Comparison of ENCODE assay signal across 1 cellular context in the genomic region with DNA sequence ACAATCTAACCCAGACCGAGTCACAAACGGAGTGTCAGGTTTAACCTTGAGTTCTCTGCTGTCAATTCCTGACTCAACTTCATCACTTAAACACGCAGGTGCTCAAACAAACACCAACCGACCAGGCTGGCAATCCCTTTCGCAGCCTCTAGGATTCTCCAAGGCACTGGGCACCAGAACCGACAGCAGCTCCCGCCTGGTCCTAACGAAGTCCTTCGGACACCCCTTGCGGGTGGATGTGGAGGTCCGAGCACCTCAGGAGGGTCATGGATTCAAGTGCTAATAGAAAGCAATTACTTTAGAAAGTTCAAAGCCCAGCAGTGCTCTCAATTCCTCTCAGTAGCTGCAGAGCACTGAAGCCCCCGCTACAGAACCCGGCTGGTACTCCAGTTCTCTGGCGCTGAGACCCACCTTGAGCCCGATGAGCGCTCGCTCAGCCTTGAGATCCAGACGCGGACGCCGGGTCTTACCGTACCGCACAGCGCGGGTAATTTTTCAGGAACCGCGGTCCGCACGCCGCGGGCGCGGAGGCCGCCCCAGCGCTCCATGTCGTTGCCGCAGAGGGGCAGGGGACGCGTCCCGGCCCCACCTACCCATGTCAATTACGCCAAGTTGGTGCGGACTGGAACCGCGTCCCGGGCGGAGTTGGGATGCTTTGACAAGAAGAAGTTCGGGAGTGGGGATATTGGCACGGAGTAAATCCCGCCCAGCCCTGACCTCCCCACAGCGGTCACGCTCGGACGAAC.
A peak's percentile ranks its signal among the peaks of the same experiment; 100 is the strongest.
TF ChIP-seq lines count a peak whose summit lies in the region.

No MANE protein-coding gene starts in this region.

TF ChIP-seq in K562, 482 proteins besides CTCF, POLR2A, EP300 and RAD21 (continued from another document and continues in another):
- TF ChIP-seq, protein P1, sequence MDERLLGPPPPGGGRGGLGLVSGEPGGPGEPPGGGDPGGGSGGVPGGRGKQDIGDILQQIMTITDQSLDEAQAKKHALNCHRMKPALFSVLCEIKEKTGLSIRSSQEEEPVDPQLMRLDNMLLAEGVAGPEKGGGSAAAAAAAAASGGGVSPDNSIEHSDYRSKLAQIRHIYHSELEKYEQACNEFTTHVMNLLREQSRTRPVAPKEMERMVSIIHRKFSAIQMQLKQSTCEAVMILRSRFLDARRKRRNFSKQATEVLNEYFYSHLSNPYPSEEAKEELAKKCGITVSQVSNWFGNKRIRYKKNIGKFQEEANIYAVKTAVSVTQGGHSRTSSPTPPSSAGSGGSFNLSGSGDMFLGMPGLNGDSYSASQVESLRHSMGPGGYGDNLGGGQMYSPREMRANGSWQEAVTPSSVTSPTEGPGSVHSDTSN (CRISPR knock-in tag; IDR thresholded peaks at IDR 0.05; ENCODE audit: low read depth) = no peak
- TF ChIP-seq, protein P1 (tag; conservative IDR thresholded peaks at IDR 0.05; ENCODE audit: low read depth) = no peak
- TF ChIP-seq RFX1 (IDR thresholded peaks at IDR 0.05) (no peak), NR3C1 (CRISPR knock-in tag; IDR thresholded peaks at IDR 0.05) (0 out of 2 replicates have a peak, but pooled peaks have one; percentile 37), DPF2 (IDR thresholded peaks at IDR 0.05) (no peak), KDM2B (CRISPR knock-in tag; IDR thresholded peaks at IDR 0.05) (0 out of 2 replicates have a peak, but pooled peaks have one; percentile 37), PCBP1 (IDR thresholded peaks at IDR 0.05; ENCODE audit: low read depth, low read length, poor library complexity, severe bottlenecking) (no peak), HDGF (IDR thresholded peaks at IDR 0.05) (no peak; the same call in 1 of the 2 replicates), SOX6 (IDR thresholded peaks at IDR 0.05) (no peak), SP2 (IDR thresholded peaks at IDR 0.05; ENCODE audit: extremely low read depth, low read depth, low read length, poor library complexity, severe bottlenecking) (no peak), PYGO2 (tag; IDR thresholded peaks at IDR 0.05) (no peak), GTF2F1 (IDR thresholded peaks at IDR 0.05; ENCODE audit: low read depth, low read length) (0 out of 2 replicates have a peak, but pooled peaks have one; percentile 29), SIX5 (IDR thresholded peaks at IDR 0.05; ENCODE audit: borderline replicate concordance in 1 of 2, insufficient read depth in 1 of 2, low read depth in 1 of 2, low read length in 2 of 2) (no peak), TEAD4 (IDR thresholded peaks at IDR 0.05; ENCODE audit: low read length) (no peak), TEAD4 (CRISPR knock-in tag; IDR thresholded peaks at IDR 0.05; ENCODE audit: borderline replicate concordance) (no peak), NR1H2 (CRISPR knock-in tag; IDR thresholded peaks at IDR 0.05) (no peak), CHD4 (IDR thresholded peaks at IDR 0.05; ENCODE audit: insufficient read depth, insufficient replicate concordance, low read depth, low read length, poor library complexity, severe bottlenecking) (no peak), SIRT6 (IDR thresholded peaks at IDR 0.05; ENCODE audit: low read depth, low read length) (no peak), MBD2 (IDR thresholded peaks at IDR 0.05; ENCODE audit: borderline replicate concordance, low read depth) (no peak), IRF2 (CRISPR knock-in tag; IDR thresholded peaks at IDR 0.05) (no peak), NCOA4 (IDR thresholded peaks at IDR 0.05; ENCODE audit: partially characterized antibody) (no peak), XRCC5 (IDR thresholded peaks at IDR 0.05; ENCODE audit: low read depth, low read length) (0 out of 2 replicates have a peak, but pooled peaks have one; percentile 17)
- TF ChIP-seq, protein P2, sequence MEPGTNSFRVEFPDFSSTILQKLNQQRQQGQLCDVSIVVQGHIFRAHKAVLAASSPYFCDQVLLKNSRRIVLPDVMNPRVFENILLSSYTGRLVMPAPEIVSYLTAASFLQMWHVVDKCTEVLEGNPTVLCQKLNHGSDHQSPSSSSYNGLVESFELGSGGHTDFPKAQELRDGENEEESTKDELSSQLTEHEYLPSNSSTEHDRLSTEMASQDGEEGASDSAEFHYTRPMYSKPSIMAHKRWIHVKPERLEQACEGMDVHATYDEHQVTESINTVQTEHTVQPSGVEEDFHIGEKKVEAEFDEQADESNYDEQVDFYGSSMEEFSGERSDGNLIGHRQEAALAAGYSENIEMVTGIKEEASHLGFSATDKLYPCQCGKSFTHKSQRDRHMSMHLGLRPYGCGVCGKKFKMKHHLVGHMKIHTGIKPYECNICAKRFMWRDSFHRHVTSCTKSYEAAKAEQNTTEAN (CRISPR knock-in tag; IDR thresholded peaks at IDR 0.05) = no peak
- TF ChIP-seq, protein P3, sequence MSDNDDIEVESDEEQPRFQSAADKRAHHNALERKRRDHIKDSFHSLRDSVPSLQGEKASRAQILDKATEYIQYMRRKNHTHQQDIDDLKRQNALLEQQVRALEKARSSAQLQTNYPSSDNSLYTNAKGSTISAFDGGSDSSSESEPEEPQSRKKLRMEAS (CRISPR knock-in tag; IDR thresholded peaks at IDR 0.05) = no peak
- TF ChIP-seq, protein P4, sequence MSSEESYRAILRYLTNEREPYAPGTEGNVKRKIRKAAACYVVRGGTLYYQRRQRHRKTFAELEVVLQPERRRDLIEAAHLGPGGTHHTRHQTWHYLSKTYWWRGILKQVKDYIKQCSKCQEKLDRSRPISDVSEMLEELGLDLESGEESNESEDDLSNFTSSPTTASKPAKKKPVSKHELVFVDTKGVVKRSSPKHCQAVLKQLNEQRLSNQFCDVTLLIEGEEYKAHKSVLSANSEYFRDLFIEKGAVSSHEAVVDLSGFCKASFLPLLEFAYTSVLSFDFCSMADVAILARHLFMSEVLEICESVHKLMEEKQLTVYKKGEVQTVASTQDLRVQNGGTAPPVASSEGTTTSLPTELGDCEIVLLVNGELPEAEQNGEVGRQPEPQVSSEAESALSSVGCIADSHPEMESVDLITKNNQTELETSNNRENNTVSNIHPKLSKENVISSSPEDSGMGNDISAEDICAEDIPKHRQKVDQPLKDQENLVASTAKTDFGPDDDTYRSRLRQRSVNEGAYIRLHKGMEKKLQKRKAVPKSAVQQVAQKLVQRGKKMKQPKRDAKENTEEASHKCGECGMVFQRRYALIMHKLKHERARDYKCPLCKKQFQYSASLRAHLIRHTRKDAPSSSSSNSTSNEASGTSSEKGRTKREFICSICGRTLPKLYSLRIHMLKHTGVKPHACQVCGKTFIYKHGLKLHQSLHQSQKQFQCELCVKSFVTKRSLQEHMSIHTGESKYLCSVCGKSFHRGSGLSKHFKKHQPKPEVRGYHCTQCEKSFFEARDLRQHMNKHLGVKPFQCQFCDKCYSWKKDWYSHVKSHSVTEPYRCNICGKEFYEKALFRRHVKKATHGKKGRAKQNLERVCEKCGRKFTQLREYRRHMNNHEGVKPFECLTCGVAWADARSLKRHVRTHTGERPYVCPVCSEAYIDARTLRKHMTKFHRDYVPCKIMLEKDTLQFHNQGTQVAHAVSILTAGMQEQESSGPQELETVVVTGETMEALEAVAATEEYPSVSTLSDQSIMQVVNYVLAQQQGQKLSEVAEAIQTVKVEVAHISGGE (CRISPR knock-in tag; IDR thresholded peaks at IDR 0.05) = no peak; a peak in 1 of 6 replicates
- TF ChIP-seq, protein P5, sequence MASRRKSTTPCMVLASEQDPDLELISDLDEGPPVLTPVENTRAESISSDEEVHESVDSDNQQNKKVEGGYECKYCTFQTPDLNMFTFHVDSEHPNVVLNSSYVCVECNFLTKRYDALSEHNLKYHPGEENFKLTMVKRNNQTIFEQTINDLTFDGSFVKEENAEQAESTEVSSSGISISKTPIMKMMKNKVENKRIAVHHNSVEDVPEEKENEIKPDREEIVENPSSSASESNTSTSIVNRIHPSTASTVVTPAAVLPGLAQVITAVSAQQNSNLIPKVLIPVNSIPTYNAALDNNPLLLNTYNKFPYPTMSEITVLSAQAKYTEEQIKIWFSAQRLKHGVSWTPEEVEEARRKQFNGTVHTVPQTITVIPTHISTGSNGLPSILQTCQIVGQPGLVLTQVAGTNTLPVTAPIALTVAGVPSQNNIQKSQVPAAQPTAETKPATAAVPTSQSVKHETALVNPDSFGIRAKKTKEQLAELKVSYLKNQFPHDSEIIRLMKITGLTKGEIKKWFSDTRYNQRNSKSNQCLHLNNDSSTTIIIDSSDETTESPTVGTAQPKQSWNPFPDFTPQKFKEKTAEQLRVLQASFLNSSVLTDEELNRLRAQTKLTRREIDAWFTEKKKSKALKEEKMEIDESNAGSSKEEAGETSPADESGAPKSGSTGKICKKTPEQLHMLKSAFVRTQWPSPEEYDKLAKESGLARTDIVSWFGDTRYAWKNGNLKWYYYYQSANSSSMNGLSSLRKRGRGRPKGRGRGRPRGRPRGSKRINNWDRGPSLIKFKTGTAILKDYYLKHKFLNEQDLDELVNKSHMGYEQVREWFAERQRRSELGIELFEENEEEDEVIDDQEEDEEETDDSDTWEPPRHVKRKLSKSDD (conservative IDR thresholded peaks at IDR 0.05; ENCODE audit: low read length) = no peak
- TF ChIP-seq, protein P6, sequence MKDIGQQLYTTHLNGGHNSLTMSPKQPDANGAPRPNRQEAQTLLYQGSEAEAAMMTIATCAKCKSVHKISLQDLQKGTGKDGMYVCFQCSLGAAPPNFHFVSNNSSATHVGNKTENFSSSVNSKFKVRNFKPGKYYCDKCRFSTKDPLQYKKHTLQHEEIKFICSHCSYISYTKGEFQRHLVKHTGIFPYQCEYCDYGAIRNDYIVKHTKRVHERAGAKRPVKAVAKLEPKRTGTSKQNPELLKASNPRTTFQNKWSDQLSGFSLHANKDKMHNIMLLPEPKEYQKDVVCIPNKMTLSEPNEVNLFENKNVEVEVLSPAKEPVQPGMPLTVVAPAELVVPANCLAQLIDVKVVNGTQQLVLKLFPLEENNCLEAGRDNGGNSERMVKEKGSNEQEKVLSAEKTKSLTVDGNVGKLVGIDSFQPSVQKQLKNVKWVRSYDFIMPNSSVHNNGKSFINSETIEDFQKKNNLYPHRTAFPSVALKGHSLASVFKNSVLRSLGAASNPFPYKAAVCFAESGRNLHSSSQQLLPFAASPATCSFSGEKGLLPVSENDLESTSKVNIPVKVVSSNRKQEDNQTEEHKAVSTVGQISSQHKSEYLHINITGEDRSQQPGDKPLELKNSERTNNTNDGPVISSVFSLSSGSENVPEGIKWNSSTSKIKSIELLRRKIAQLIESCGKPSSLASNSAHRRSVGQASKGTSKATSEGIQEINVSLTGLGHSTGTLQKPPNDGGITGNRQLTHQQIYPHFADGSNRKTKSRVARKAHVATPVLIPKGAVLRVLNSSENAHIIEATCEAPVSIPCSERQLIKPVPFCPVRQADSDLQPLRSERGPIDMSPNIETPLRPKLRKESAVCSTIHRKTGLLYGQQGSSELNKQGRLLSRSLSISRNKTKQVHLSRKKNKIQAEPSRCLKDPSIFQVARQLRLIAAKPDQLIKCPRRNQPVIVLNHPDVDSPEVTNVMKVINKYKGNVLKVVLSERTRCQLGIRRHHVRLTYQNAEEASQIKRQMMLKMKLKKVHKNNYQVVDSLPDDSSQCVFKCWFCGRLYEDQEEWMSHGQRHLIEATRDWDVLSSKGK (CRISPR knock-in tag; IDR thresholded peaks at IDR 0.05) = no peak
- TF ChIP-seq, protein P7, sequence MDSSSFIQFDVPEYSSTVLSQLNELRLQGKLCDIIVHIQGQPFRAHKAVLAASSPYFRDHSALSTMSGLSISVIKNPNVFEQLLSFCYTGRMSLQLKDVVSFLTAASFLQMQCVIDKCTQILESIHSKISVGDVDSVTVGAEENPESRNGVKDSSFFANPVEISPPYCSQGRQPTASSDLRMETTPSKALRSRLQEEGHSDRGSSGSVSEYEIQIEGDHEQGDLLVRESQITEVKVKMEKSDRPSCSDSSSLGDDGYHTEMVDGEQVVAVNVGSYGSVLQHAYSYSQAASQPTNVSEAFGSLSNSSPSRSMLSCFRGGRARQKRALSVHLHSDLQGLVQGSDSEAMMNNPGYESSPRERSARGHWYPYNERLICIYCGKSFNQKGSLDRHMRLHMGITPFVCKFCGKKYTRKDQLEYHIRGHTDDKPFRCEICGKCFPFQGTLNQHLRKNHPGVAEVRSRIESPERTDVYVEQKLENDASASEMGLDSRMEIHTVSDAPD (CRISPR knock-in tag; IDR thresholded peaks at IDR 0.05) = no peak
- TF ChIP-seq, protein P8, sequence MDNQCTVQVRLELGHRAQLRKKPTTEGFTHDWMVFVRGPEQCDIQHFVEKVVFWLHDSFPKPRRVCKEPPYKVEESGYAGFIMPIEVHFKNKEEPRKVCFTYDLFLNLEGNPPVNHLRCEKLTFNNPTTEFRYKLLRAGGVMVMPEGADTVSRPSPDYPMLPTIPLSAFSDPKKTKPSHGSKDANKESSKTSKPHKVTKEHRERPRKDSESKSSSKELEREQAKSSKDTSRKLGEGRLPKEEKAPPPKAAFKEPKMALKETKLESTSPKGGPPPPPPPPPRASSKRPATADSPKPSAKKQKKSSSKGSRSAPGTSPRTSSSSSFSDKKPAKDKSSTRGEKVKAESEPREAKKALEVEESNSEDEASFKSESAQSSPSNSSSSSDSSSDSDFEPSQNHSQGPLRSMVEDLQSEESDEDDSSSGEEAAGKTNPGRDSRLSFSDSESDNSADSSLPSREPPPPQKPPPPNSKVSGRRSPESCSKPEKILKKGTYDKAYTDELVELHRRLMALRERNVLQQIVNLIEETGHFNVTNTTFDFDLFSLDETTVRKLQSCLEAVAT (IDR thresholded peaks at IDR 0.05) = no peak
- TF ChIP-seq, protein P9, sequence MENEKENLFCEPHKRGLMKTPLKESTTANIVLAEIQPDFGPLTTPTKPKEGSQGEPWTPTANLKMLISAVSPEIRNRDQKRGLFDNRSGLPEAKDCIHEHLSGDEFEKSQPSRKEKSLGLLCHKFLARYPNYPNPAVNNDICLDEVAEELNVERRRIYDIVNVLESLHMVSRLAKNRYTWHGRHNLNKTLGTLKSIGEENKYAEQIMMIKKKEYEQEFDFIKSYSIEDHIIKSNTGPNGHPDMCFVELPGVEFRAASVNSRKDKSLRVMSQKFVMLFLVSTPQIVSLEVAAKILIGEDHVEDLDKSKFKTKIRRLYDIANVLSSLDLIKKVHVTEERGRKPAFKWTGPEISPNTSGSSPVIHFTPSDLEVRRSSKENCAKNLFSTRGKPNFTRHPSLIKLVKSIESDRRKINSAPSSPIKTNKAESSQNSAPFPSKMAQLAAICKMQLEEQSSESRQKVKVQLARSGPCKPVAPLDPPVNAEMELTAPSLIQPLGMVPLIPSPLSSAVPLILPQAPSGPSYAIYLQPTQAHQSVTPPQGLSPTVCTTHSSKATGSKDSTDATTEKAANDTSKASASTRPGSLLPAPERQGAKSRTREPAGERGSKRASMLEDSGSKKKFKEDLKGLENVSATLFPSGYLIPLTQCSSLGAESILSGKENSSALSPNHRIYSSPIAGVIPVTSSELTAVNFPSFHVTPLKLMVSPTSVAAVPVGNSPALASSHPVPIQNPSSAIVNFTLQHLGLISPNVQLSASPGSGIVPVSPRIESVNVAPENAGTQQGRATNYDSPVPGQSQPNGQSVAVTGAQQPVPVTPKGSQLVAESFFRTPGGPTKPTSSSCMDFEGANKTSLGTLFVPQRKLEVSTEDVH (IDR thresholded peaks at IDR 0.05; ENCODE audit: low read depth, partially characterized antibody) = no peak
- TF ChIP-seq, protein P10, sequence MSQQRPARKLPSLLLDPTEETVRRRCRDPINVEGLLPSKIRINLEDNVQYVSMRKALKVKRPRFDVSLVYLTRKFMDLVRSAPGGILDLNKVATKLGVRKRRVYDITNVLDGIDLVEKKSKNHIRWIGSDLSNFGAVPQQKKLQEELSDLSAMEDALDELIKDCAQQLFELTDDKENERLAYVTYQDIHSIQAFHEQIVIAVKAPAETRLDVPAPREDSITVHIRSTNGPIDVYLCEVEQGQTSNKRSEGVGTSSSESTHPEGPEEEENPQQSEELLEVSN (IDR thresholded peaks at IDR 0.05; ENCODE audit: borderline replicate concordance in 1 of 2, extremely low read depth in 1 of 2, insufficient read depth in 1 of 2, insufficient read length in 1 of 2, low read depth in 1 of 2, low read length in 1 of 2, poor library complexity in 1 of 2, severe bottlenecking in 1 of 2) = peak in 1 of 2 experiments; percentile 31
